ENCODE assay signal across 30 cellular contexts in the genomic region with DNA sequence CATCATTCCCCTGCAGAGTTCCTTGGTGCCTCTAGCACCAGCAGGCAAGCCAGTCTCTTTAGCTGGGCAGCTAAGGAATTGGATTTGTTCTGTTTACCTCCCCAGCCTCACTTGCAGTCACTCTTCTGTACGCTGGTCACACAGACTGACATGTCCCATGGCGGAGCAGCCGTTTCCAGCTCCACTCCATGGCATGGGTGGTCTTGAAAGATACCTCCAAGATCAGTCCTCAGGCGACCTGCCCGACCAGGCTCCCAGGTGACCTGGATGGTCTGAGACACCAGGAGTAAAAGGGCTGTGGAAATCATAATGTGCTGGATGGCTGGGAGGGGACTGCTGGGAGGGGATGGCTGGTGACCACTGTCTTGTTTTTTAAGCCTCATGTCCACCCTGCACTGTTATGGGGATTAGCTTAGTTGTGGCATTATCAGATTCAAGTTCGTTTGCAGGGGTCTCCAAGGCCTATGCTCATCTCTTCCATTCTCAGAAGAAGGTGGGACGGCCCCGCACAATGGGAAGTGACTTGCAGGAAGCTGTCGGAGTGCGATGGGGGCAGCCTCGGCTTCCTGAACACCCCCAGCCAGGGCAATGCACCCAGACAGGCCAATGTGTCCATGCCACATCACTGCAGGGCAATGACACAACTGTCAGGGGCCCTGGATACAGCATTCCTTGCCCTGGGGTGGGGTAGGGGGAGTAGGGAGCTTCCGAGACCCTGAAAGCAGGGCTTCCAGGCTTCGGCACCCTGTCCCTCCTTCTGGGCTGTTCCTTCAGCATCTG.
"Had no signal": no experiment of that assay in that cellular context is flagged by ENCODE, and none has a peak within 500 bp of the region (broad histone marks: within the 10 kb centered on the region; RNA-seq: fewer than 3 reads in every experiment).

No MANE protein-coding gene starts in this region.

- FAIRE-seq: keratinocyte had no signal

- ATAC-seq: heart right ventricle; left cardiac atrium; left lobe of liver; lower lobe of right lung; natural killer cell; right lobe of liver; stimulated activated naive B cell treated with anti-CD40 and anti-IgM and Interleukin-4, amounts not matched to agents 10 μg/mL and 1 μg/mL and 100 μg/mL, for 72 hours; stimulated activated naive CD8-positive, alpha-beta T cell treated with anti-CD3 and anti-CD28 coated beads, Interleukin-15, Interleukin-2, amounts not matched to agents 100 U/mL and 50 U/mL, for 24 hours had no signal

- H3K9ac ChIP-seq: parathyroid adenoma had no signal

- H3K79me2 ChIP-seq: hepatocyte, parathyroid adenoma had no signal

- H3K27ac ChIP-seq: heart right ventricle, hepatocyte, lower lobe of right lung, neutrophil, parathyroid adenoma, right atrium auricular region, right lobe of liver, stomach, testis, thyroid gland, transverse colon, upper lobe of left lung, vagina had no signal

- H3K4me2 ChIP-seq: hepatocyte, smooth muscle cell had no signal

- H2AFZ ChIP-seq: hepatocyte, parathyroid adenoma had no signal

- H3K4me1 ChIP-seq: lower lobe of right lung, parathyroid adenoma, stomach, testis, transverse colon, upper lobe of left lung, vagina had no signal

- H3K4me3 ChIP-seq: heart right ventricle, hepatocyte, lower lobe of right lung, right atrium auricular region, right lobe of liver, smooth muscle cell, stomach, testis, thyroid gland, transverse colon, upper lobe of left lung, vagina had no signal

- H3K27me3 ChIP-seq: hepatocyte, neutrophil, right atrium auricular region, right lobe of liver, testis, thyroid gland, transverse colon, upper lobe of left lung, vagina had no signal

- H3K36me3 ChIP-seq: heart right ventricle, lower lobe of right lung, neutrophil, right atrium auricular region, right lobe of liver, stomach, thyroid gland, transverse colon, upper lobe of left lung, vagina had no signal

- H3K9me3 ChIP-seq: heart right ventricle, lower lobe of right lung, neutrophil, right atrium auricular region, right lobe of liver, stomach, testis, thyroid gland, transverse colon, upper lobe of left lung, vagina had no signal

- DNase-seq: heart right ventricle; kidney glomerular epithelial cell; left cardiac atrium; lower lobe of right lung; mammary epithelial cell; mesenchymal stem cell; naive B cell; natural killer cell; nephron progenitor cell; occipital lobe; right lobe of liver; stimulated activated CD4-positive, alpha-beta T cell treated with anti-CD3 and anti-CD28 coated beads, Interleukin-12 subunit alpha, Interleukin-12 subunit beta, amount 100 ng/mL, for 4 hours; stimulated activated CD4-positive, alpha-beta T cell treated with anti-CD3 and anti-CD28 coated beads, Interleukin-15, amount 100 ng/mL, for 24 hours; stimulated activated CD4-positive, alpha-beta T cell treated with anti-CD3 and anti-CD28 coated beads, Interleukin-2, amount 100 ng/mL, for 24 hours; stimulated activated CD4-positive, alpha-beta T cell treated with anti-CD3 and anti-CD28 coated beads, Interleukin-4, amount 100 ng/mL, for 1 hour; stimulated activated naive B cell treated with anti-CD40 and anti-IgM and Interleukin-4, amounts not matched to agents 10 μg/mL and 1 μg/mL and 100 μg/mL, for 72 hours; stimulated activated naive CD8-positive, alpha-beta T cell treated with anti-CD3 and anti-CD28 coated beads, Interleukin-15, Interleukin-2, amounts not matched to agents 100 U/mL and 50 U/mL, for 24 hours; stomach; testis; thyroid gland; transverse colon had no signal
